ENCODE assay signal across 2 cellular contexts in genomic region chr6:22001336-22002027, GRCh38.
TF ChIP-seq lines count a peak whose summit lies in the region.

No MANE protein-coding gene starts in this region.

TF ChIP-seq in HepG2, 621 proteins besides CTCF, POLR2A, EP300 and RAD21 (continued from another document):
- TF ChIP-seq MAFF (IDR thresholded peaks at IDR 0.05; ENCODE audit: low read depth, low read length) = peak; percentile 36; the same call in 1 of the 2 replicates
- TF ChIP-seq MAFK (conservative IDR thresholded peaks at IDR 0.05 in 1 of 2, IDR thresholded peaks at IDR 0.05 in 1 of 2; ENCODE audit: low read length in 2 of 2) = peak; percentile 41 to 51; a peak in 2 of 4 replicates

TF ChIP-seq in K562, 482 proteins besides CTCF, POLR2A, EP300 and RAD21:
- TF ChIP-seq ZNF146 (CRISPR knock-in tag; IDR thresholded peaks at IDR 0.05; ENCODE audit: unreplicated experiment) = no peak
- TF ChIP-seq HCFC1 (IDR thresholded peaks at IDR 0.05; ENCODE audit: low read depth, low read length) = no peak
- TF ChIP-seq RFX7 (CRISPR knock-in tag; IDR thresholded peaks at IDR 0.05) = no peak
- peak; percentile 52 for TF ChIP-seq C11orf30 (IDR thresholded peaks at IDR 0.05; ENCODE audit: low read depth)
- TF ChIP-seq RAD51 (IDR thresholded peaks at IDR 0.05; ENCODE audit: borderline replicate concordance, low read depth) = no peak
- TF ChIP-seq IRF9 (tag; IDR thresholded peaks at IDR 0.05) = no peak
- TF ChIP-seq FOXJ3 (CRISPR knock-in tag; IDR thresholded peaks at IDR 0.05) = no peak
- TF ChIP-seq NR0B1 (IDR thresholded peaks at IDR 0.05; ENCODE audit: partially characterized antibody) = no peak
- TF ChIP-seq RBM14 (IDR thresholded peaks at IDR 0.05; ENCODE audit: borderline replicate concordance, insufficient read depth, low read depth, low read length) = no peak
- TF ChIP-seq ETS1 (conservative IDR thresholded peaks at IDR 0.05; ENCODE audit: control insufficient read depth, low read depth, low read length) = no peak
- TF ChIP-seq PPARD (CRISPR knock-in tag; IDR thresholded peaks at IDR 0.05) = no peak
- TF ChIP-seq ZNF740 (CRISPR knock-in tag; IDR thresholded peaks at IDR 0.05) = no peak
- TF ChIP-seq ZNF740 (tag; IDR thresholded peaks at IDR 0.05) = no peak
- peak; percentile 23; the same call in 1 of the 2 replicates for TF ChIP-seq MAFK (IDR thresholded peaks at IDR 0.05; ENCODE audit: low read length)
- TF ChIP-seq MAFF (IDR thresholded peaks at IDR 0.05; ENCODE audit: low read length) = 0 out of 2 replicates have a peak, but pooled peaks have one; percentile 13
- TF ChIP-seq ZBTB1 (CRISPR knock-in tag; IDR thresholded peaks at IDR 0.05; ENCODE audit: borderline replicate concordance, low read depth) = no peak
- TF ChIP-seq ZZZ3 (IDR thresholded peaks at IDR 0.05) = no peak
- TF ChIP-seq ZBTB34 (CRISPR knock-in tag; IDR thresholded peaks at IDR 0.05) = no peak
- TF ChIP-seq ZNF583 (CRISPR knock-in tag; IDR thresholded peaks at IDR 0.05) = no peak
- no peak for TF ChIP-seq BHLHE40 (IDR thresholded peaks at IDR 0.05; ENCODE audit: low read length)
- TF ChIP-seq NFIC (IDR thresholded peaks at IDR 0.05) = no peak
- TF ChIP-seq ATF2 (CRISPR knock-in tag; IDR thresholded peaks at IDR 0.05) = no peak
- TF ChIP-seq ZBTB2 (IDR thresholded peaks at IDR 0.05) = no peak
- no peak for TF ChIP-seq NCOA1 (IDR thresholded peaks at IDR 0.05; ENCODE audit: low read depth)
- no peak for TF ChIP-seq SNAPC5 (CRISPR knock-in tag; IDR thresholded peaks at IDR 0.05)
- TF ChIP-seq NFE2 (IDR thresholded peaks at IDR 0.05; ENCODE audit: low read depth) = no peak
- TF ChIP-seq RERE (CRISPR knock-in tag; IDR thresholded peaks at IDR 0.05; ENCODE audit: borderline replicate concordance) = no peak
- TF ChIP-seq STAG1 (CRISPR knock-in tag; IDR thresholded peaks at IDR 0.05; ENCODE audit: borderline replicate concordance) = no peak
- TF ChIP-seq FOXA3 (CRISPR knock-in tag; conservative IDR thresholded peaks at IDR 0.05 in 1 of 2, IDR thresholded peaks at IDR 0.05 in 1 of 2) = no peak
- peak; percentile 83 for TF ChIP-seq ZNF316 (IDR thresholded peaks at IDR 0.05)
- no peak for TF ChIP-seq PHF20 (IDR thresholded peaks at IDR 0.05; ENCODE audit: partially characterized antibody)
- no peak for TF ChIP-seq HDAC1 (IDR thresholded peaks at IDR 0.05)
